In the genomic region with DNA sequence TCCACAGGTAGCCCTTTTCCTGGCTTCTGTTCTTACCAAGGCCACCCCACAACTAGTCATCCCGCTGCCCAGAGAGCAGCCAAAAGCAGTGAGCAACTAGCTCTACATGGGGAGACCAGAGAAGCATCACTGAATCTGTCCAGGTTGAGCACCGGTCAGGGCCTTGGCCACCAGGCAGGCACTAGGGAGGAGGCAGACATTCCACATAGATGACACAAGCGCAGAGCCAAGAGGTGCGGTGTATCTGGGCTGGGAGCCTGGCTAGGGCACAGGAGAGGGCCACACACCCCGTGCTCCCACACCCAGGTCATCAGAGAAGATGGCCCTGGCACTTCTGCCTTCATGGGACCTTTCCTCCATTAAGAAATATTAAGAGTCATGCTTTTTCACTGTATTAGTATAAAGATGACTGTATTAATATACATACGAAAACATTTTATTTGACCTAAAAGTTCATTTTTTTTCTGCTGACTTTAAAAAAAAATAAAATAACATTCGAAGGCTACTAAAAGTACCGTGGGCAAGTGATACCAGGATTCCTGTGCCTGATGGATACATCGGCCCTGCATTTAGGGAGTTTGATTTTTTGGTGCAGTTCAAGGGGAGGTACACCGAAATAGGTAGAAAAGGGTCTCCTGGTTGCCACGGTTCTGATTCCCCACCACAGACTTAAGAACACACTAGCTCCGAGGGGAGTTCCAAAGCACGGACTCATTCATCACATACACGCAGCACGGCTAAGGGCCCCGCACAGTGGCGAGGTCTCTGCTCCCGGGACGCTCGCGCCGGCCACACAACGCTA, we compare ENCODE assay signal across 9 cellular contexts. TPM values are rescaled to one million over a fixed set of nuclear protein-coding genes. Genes with fewer than 3 reads are reported as not detected.
DNase-seq lines count a peak whose midpoint lies in the region; ATAC-seq and TF ChIP-seq lines count a peak whose summit lies in the region.
"Had no signal": no experiment of that assay in that cellular context is flagged by ENCODE, and none has a peak within 500 bp of the region (broad histone marks: within the 10 kb centered on the region; RNA-seq: fewer than 3 reads in every experiment).

No MANE protein-coding gene starts in this region.

- H3K4me3 ChIP-seq in sigmoid colon, result peak overlapping the region; percentile 81 to 96 (median 90)

- H3K4me1 Mint-ChIP-seq in activated T-helper 2 cell treated with anti-CD3 and anti-CD28 coated beads, Interferon-gamma antibody, Interleukin-2, Interleukin-4, amounts not matched to agents 10 μg/mL and 5 μg/mL and 100 μg/mL, durations not matched to agents 14 hours and 24 hours and 36 hours (ENCODE audit: low read depth), result peaks cover 30% of the 10 kb centered on the region

- DNase-seq in EH (ENCODE audit: low read depth) (peak; percentile 60), left ventricle myocardium superior (peak; percentile 49), sigmoid colon (no peak), OCI-M1 (lab: John Stamatoyannopoulos, UW) (no peak)
- DNase-seq in activated T-helper 2 cell treated with anti-CD3 and anti-CD28 coated beads, Interferon-gamma antibody, Interleukin-2, Interleukin-4, amounts not matched to agents 10 μg/mL and 5 μg/mL and 100 μg/mL, durations not matched to agents 14 hours and 24 hours and 36 hours (ENCODE audit: low spot score), result no peak
- DNase-seq in stimulated activated CD4-positive, alpha-beta T cell treated with anti-CD3 and anti-CD28 coated beads, Interleukin-2, amount 100 ng/mL, for 48 hours, result no peak

- H3K27me3 ChIP-seq in sigmoid colon, result no peaks in the 10 kb centered on the region

- no peak for TF ChIP-seq POLR2A in sigmoid colon (IDR thresholded peaks at IDR 0.05)

- peaks cover 0 to 4% (median 0%) of the 10 kb centered on the region in 4 donors for H3K36me3 ChIP-seq in sigmoid colon

- ATAC-seq in HG03442 (IDR thresholded peaks at IDR 0.05; ENCODE audit: unreplicated experiment) (peak; percentile 5), left ventricle myocardium superior (peak; percentile 25), GM19328 (IDR thresholded peaks at IDR 0.05; ENCODE audit: unreplicated experiment) (no peak)

- H3K36me3 Mint-ChIP-seq in activated T-helper 2 cell treated with anti-CD3 and anti-CD28 coated beads, Interferon-gamma antibody, Interleukin-2, Interleukin-4, amounts not matched to agents 10 μg/mL and 5 μg/mL and 100 μg/mL, durations not matched to agents 14 hours and 24 hours and 36 hours (ENCODE audit: low read depth), result peaks cover 4% of the 10 kb centered on the region

- peak overlapping the region; percentile 93 to 96 (median 94) for H3K27ac ChIP-seq in sigmoid colon

- peak overlapping the region; percentile 83 for H3K4me3 Mint-ChIP-seq in activated T-helper 2 cell treated with anti-CD3 and anti-CD28 coated beads, Interferon-gamma antibody, Interleukin-2, Interleukin-4, amounts not matched to agents 10 μg/mL and 5 μg/mL and 100 μg/mL, durations not matched to agents 14 hours and 24 hours and 36 hours (ENCODE audit: low read depth)

- intact Hi-C loops in activated T-helper 2 cell treated with anti-CD3 and anti-CD28 coated beads, Interferon-gamma antibody, Interleukin-2, Interleukin-4, amounts not matched to agents 10 μg/mL and 5 μg/mL and 100 μg/mL, durations not matched to agents 14 hours and 24 hours and 36 hours (cut with micrococcal nuclease), result loop anchor here (5.0 kb wide), 1 partner anchor 171 kb away; a partner anchor contains a TSS
- intact Hi-C loops in left ventricle myocardium superior (cut with micrococcal nuclease), result no loop called here
- intact Hi-C loops in sigmoid colon (cut with DNase I), result loop anchor here (5.0 kb wide), 2 partner anchors 326 to 356 kb away; a partner anchor contains a TSS

- TF ChIP-seq EP300 in sigmoid colon (IDR thresholded peaks at IDR 0.05), result no peak

- H3K4me1 ChIP-seq in sigmoid colon, result peaks cover 0 to 61% (median 57%) of the 10 kb centered on the region in 4 donors

- H3K27me3 Mint-ChIP-seq in activated T-helper 2 cell treated with anti-CD3 and anti-CD28 coated beads, Interferon-gamma antibody, Interleukin-2, Interleukin-4, amounts not matched to agents 10 μg/mL and 5 μg/mL and 100 μg/mL, durations not matched to agents 14 hours and 24 hours and 36 hours (ENCODE audit: low read depth), result peaks cover 2% of the 10 kb centered on the region

- 10 to 23% methylated on average over 23 of the region's 23 CpGs for WGBS in sigmoid colon, 2 donors

- no peaks in the 10 kb centered on the region for H3K9me3 ChIP-seq in sigmoid colon

- TF ChIP-seq CTCF in sigmoid colon (IDR thresholded peaks at IDR 0.05), result no peak

- no peaks in the 10 kb centered on the region for H3K9me3 Mint-ChIP-seq in activated T-helper 2 cell treated with anti-CD3 and anti-CD28 coated beads, Interferon-gamma antibody, Interleukin-2, Interleukin-4, amounts not matched to agents 10 μg/mL and 5 μg/mL and 100 μg/mL, durations not matched to agents 14 hours and 24 hours and 36 hours

- H3K27ac Mint-ChIP-seq in activated T-helper 2 cell treated with anti-CD3 and anti-CD28 coated beads, Interferon-gamma antibody, Interleukin-2, Interleukin-4, amounts not matched to agents 10 μg/mL and 5 μg/mL and 100 μg/mL, durations not matched to agents 14 hours and 24 hours and 36 hours, result no peak overlapping the region

RNA-seq across cellular contexts. Expression of a gene that starts 1.2 kb away (rescaled TPM):
- total RNA-seq in activated T-helper 2 cell treated with anti-CD3 and anti-CD28 coated beads, Interferon-gamma antibody, Interleukin-2, Interleukin-4, amounts not matched to agents 10 μg/mL and 5 μg/mL and 100 μg/mL, durations not matched to agents 14 hours and 24 hours and 36 hours, result 20.8 and 22.5 TPM in 2 replicates
- total RNA-seq in left ventricle myocardium superior, result 33.1 TPM
- 10 to 100 TPM; 25.5 to 36.8 (median 32.7) TPM for total RNA-seq in sigmoid colon
- polyA plus RNA-seq in sigmoid colon, result 10 to 100 TPM in 2 of 3 donors, 1 to 10 TPM in 1; 7.2 to 68.7 (median 11.8) TPM

RNA-seq across cellular contexts. Expression of a gene that starts 10.1 kb away (rescaled TPM):
- total RNA-seq in activated T-helper 2 cell treated with anti-CD3 and anti-CD28 coated beads, Interferon-gamma antibody, Interleukin-2, Interleukin-4, amounts not matched to agents 10 μg/mL and 5 μg/mL and 100 μg/mL, durations not matched to agents 14 hours and 24 hours and 36 hours, result not detected in 2 replicates
- total RNA-seq in left ventricle myocardium superior (not detected), sigmoid colon (not detected)
- polyA plus RNA-seq in sigmoid colon, result under 1 TPM in 1 of 3 donors, not detected in 2; 0.12 TPM
- total RNA-seq: temporal lobe had no signal

RNA-seq across cellular contexts. Expression of a gene that starts 23.4 kb away (rescaled TPM):
- total RNA-seq in activated T-helper 2 cell treated with anti-CD3 and anti-CD28 coated beads, Interferon-gamma antibody, Interleukin-2, Interleukin-4, amounts not matched to agents 10 μg/mL and 5 μg/mL and 100 μg/mL, durations not matched to agents 14 hours and 24 hours and 36 hours, result 19.4 and 20.3 TPM in 2 replicates
- total RNA-seq in left ventricle myocardium superior, result 9.3 TPM
- 10 to 100 TPM; 12.9 to 15.5 (median 14.0) TPM for total RNA-seq in sigmoid colon
- polyA plus RNA-seq in sigmoid colon, result 10 to 100 TPM in 1 of 3 donors, 1 to 10 TPM in 2; 7.2 to 12.9 (median 7.4) TPM

RNA-seq across cellular contexts. Expression of a gene that starts 29.1 kb away (rescaled TPM):
- not detected in 2 replicates for total RNA-seq in activated T-helper 2 cell treated with anti-CD3 and anti-CD28 coated beads, Interferon-gamma antibody, Interleukin-2, Interleukin-4, amounts not matched to agents 10 μg/mL and 5 μg/mL and 100 μg/mL, durations not matched to agents 14 hours and 24 hours and 36 hours
- total RNA-seq in left ventricle myocardium superior, result not detected
- not detected for total RNA-seq in sigmoid colon
- not detected for polyA plus RNA-seq in sigmoid colon

RNA-seq across cellular contexts. Expression of a gene that starts 57.5 kb away (rescaled TPM):
- 52.0 and 53.1 TPM in 2 replicates for total RNA-seq in activated T-helper 2 cell treated with anti-CD3 and anti-CD28 coated beads, Interferon-gamma antibody, Interleukin-2, Interleukin-4, amounts not matched to agents 10 μg/mL and 5 μg/mL and 100 μg/mL, durations not matched to agents 14 hours and 24 hours and 36 hours
- total RNA-seq in left ventricle myocardium superior, result 27.8 TPM
- total RNA-seq in sigmoid colon, result 10 to 100 TPM; 28.2 to 45.3 (median 33.4) TPM
- polyA plus RNA-seq in sigmoid colon, result 100 to 1,000 TPM in 2 of 3 donors, 10 to 100 TPM in 1; 72.1 to 146 (median 119) TPM

Comparison
In these comparisons a context has a peak if more than half of its experiments do, and no peak if none do; other contexts are left out.
1. DNase-seq: peak in EH (single experiment) and left ventricle myocardium superior (single experiment); none in activated T-helper 2 cell treated with anti-CD3 and anti-CD28 coated beads, Interferon-gamma antibody, Interleukin-2, Interleukin-4, amounts not matched to agents 10 μg/mL and 5 μg/mL and 100 μg/mL, durations not matched to agents 14 hours and 24 hours and 36 hours (single experiment), sigmoid colon (single experiment), OCI-M1 (single experiment) and stimulated activated CD4-positive, alpha-beta T cell treated with anti-CD3 and anti-CD28 coated beads, Interleukin-2, amount 100 ng/mL, for 48 hours (0 of 2).